Comparison of ENCODE assay signal across 12 cellular contexts in genomic region chr17:74011963-74012362, GRCh38.
DNase-seq lines count a peak whose midpoint lies in the region; ATAC-seq and TF ChIP-seq lines count a peak whose summit lies in the region.
"Had no signal": no experiment of that assay in that cellular context is flagged by ENCODE, and none has a peak within 500 bp of the region (broad histone marks: within the 10 kb centered on the region; RNA-seq: fewer than 3 reads in every experiment).

No MANE protein-coding gene starts in this region.

- H3K9me3 Mint-ChIP-seq in activated CD4-positive, alpha-beta T cell treated with anti-CD3 and anti-CD28 coated beads, Interleukin-2, amount 10 ng/mL, durations not matched to agents 7 days and 5 days, result no peaks in the 10 kb centered on the region
- no peaks in the 10 kb centered on the region for H3K9me3 Mint-ChIP-seq in activated CD4-positive, alpha-beta T cell treated with anti-CD3 and anti-CD28 coated beads for 36 hours (ENCODE audit: low read depth)
- H3K9me3 Mint-ChIP-seq in activated T-helper 1 cell treated with anti-CD3 and anti-CD28 coated beads, Interleukin-12 subunit alpha, Interleukin-12 subunit beta, Interleukin-2, Interleukin-4 antibody, amounts not matched to agents 30 ng/mL and 10 ng/mL and 1 ng/mL, durations not matched to agents 14 hours and 24 hours and 36 hours, result no peaks in the 10 kb centered on the region

- peak overlapping the region; percentile 95 for H3K27ac Mint-ChIP-seq in activated CD4-positive, alpha-beta T cell treated with anti-CD3 and anti-CD28 coated beads, Interleukin-2, amount 10 ng/mL, durations not matched to agents 7 days and 5 days
- H3K27ac Mint-ChIP-seq in activated CD4-positive, alpha-beta T cell treated with anti-CD3 and anti-CD28 coated beads for 36 hours, result no peak overlapping the region
- no peak overlapping the region for H3K27ac Mint-ChIP-seq in activated T-helper 1 cell treated with anti-CD3 and anti-CD28 coated beads, Interleukin-12 subunit alpha, Interleukin-12 subunit beta, Interleukin-2, Interleukin-4 antibody, amounts not matched to agents 30 ng/mL and 10 ng/mL and 1 ng/mL, durations not matched to agents 14 hours and 24 hours and 36 hours

- ATAC-seq in activated CD4-positive, alpha-beta T cell treated with anti-CD3 and anti-CD28 coated beads for 36 hours, result no peak
- ATAC-seq in HG03571 (IDR thresholded peaks at IDR 0.05; ENCODE audit: unreplicated experiment) (no peak), HG02970 (IDR thresholded peaks at IDR 0.05; ENCODE audit: low FRiP score, unreplicated experiment) (no peak)

- peaks cover 47% of the 10 kb centered on the region for H3K4me1 Mint-ChIP-seq in activated CD4-positive, alpha-beta T cell treated with anti-CD3 and anti-CD28 coated beads, Interleukin-2, amount 10 ng/mL, durations not matched to agents 7 days and 5 days
- H3K4me1 Mint-ChIP-seq in activated CD4-positive, alpha-beta T cell treated with anti-CD3 and anti-CD28 coated beads for 36 hours, result peaks cover 24% of the 10 kb centered on the region
- peaks cover 8% of the 10 kb centered on the region for H3K4me1 Mint-ChIP-seq in activated T-helper 1 cell treated with anti-CD3 and anti-CD28 coated beads, Interleukin-12 subunit alpha, Interleukin-12 subunit beta, Interleukin-2, Interleukin-4 antibody, amounts not matched to agents 30 ng/mL and 10 ng/mL and 1 ng/mL, durations not matched to agents 14 hours and 24 hours and 36 hours (ENCODE audit: low read depth)

- H3K27me3 ChIP-seq in SJCRH30 (peaks cover 6% of the 10 kb centered on the region; the same call in 1 of the 2 replicates), spleen (replicated peaks in 1 of 7) (peaks cover 0 to 70% (median 0%) of the 10 kb centered on the region in 7 donors)

- no peak overlapping the region for H3K4me3 Mint-ChIP-seq in activated CD4-positive, alpha-beta T cell treated with anti-CD3 and anti-CD28 coated beads, Interleukin-2, amount 10 ng/mL, durations not matched to agents 7 days and 5 days
- H3K4me3 Mint-ChIP-seq in activated CD4-positive, alpha-beta T cell treated with anti-CD3 and anti-CD28 coated beads for 36 hours, result no peak overlapping the region
- no peak overlapping the region for H3K4me3 Mint-ChIP-seq in activated T-helper 1 cell treated with anti-CD3 and anti-CD28 coated beads, Interleukin-12 subunit alpha, Interleukin-12 subunit beta, Interleukin-2, Interleukin-4 antibody, amounts not matched to agents 30 ng/mL and 10 ng/mL and 1 ng/mL, durations not matched to agents 14 hours and 24 hours and 36 hours

- H3K9me3 ChIP-seq in SJCRH30 (replicated peaks) (no peaks in the 10 kb centered on the region), spleen (peaks cover 0 to 6% (median 0%) of the 10 kb centered on the region in 8 donors)
- H3K9me3 ChIP-seq: transverse colon had no signal

- H3K4me3 ChIP-seq in SJCRH30, result no peak overlapping the region
- peak overlapping the region in 1 of 8 donors; percentile 37 for H3K4me3 ChIP-seq in spleen
- H3K4me3 ChIP-seq: transverse colon had no signal

- POLR2A ChIA-PET in activated CD4-positive, alpha-beta T cell treated with anti-CD3 and anti-CD28 coated beads, Interleukin-2, amount 10 ng/mL, durations not matched to agents 7 days and 5 days (lab: Charles Lee), result no interaction called here
- POLR2A ChIA-PET in activated CD4-positive, alpha-beta T cell treated with anti-CD3 and anti-CD28 coated beads for 36 hours (lab: Charles Lee), result interaction anchor here (0.9 kb wide), 1 partner anchor 192 kb away, joined by 3 read pairs; the partner anchor contains the start of gene RPL38

- TF ChIP-seq CTCF in spleen (IDR thresholded peaks at IDR 0.05 in 8 of 11, conservative IDR thresholded peaks at IDR 0.05 in 3 of 11), result no peak

- H3K27me3 Mint-ChIP-seq in activated CD4-positive, alpha-beta T cell treated with anti-CD3 and anti-CD28 coated beads, Interleukin-2, amount 10 ng/mL, durations not matched to agents 7 days and 5 days, result peaks cover 3% of the 10 kb centered on the region
- peaks cover 2% of the 10 kb centered on the region for H3K27me3 Mint-ChIP-seq in activated CD4-positive, alpha-beta T cell treated with anti-CD3 and anti-CD28 coated beads for 36 hours
- H3K27me3 Mint-ChIP-seq in activated T-helper 1 cell treated with anti-CD3 and anti-CD28 coated beads, Interleukin-12 subunit alpha, Interleukin-12 subunit beta, Interleukin-2, Interleukin-4 antibody, amounts not matched to agents 30 ng/mL and 10 ng/mL and 1 ng/mL, durations not matched to agents 14 hours and 24 hours and 36 hours (ENCODE audit: insufficient read depth), result peaks cover 11% of the 10 kb centered on the region

- no peak for DNase-seq in activated CD4-positive, alpha-beta T cell treated with anti-CD3 and anti-CD28 coated beads, Interleukin-2, amount 10 ng/mL, durations not matched to agents 7 days and 5 days
- no peak for DNase-seq in activated CD4-positive, alpha-beta T cell treated with anti-CD3 and anti-CD28 coated beads for 36 hours
- DNase-seq in NCI-H2107 treated with DMSO at 0.1 percent for 48 hours (lab: John Stamatoyannopoulos, UW; ENCODE audit: unreplicated experiment), result peak; percentile 88
- peak; percentile 35 to 66 for DNase-seq in SJCRH30
- no peak for DNase-seq in spleen
- DNase-seq in activated T-helper 1 cell treated with anti-CD3 and anti-CD28 coated beads, Interleukin-12 subunit alpha, Interleukin-12 subunit beta, Interleukin-2, Interleukin-4 antibody, amounts not matched to agents 30 ng/mL and 10 ng/mL and 1 ng/mL, durations not matched to agents 14 hours and 24 hours and 36 hours (ENCODE audit: low spot score), result no peak
- DNase-seq: activated gamma-delta T cell, IMR-90, occipital lobe, transverse colon had no signal

- no peak for TF ChIP-seq POLR2A in spleen (IDR thresholded peaks at IDR 0.05)

- WGBS in spleen, 5 donors, result 24 to 40% (median 30%) methylated on average over 7 of the region's 7 CpGs

- H3K27ac ChIP-seq in SJCRH30 (no peak overlapping the region), spleen (peak overlapping the region in 6 of 8 donors; percentile 36 to 80 (median 62))
- H3K27ac ChIP-seq: transverse colon had no signal

- H3K4me1 ChIP-seq in SJCRH30 (peaks cover 9% of the 10 kb centered on the region), spleen (peaks cover 0 to 27% (median 4%) of the 10 kb centered on the region in 6 donors)
- H3K4me1 ChIP-seq: transverse colon had no signal

- intact Hi-C loops in activated CD4-positive, alpha-beta T cell treated with anti-CD3 and anti-CD28 coated beads for 36 hours (cut with DNase I, micrococcal nuclease), result no loop called here
- intact Hi-C loops in spleen (cut with DNase I; ENCODE audit: low total_unique reads), result no loop called here
- intact Hi-C loops in activated T-helper 1 cell treated with anti-CD3 and anti-CD28 coated beads, Interleukin-12 subunit alpha, Interleukin-12 subunit beta, Interleukin-2, Interleukin-4 antibody, amounts not matched to agents 30 ng/mL and 10 ng/mL and 1 ng/mL, durations not matched to agents 14 hours and 24 hours and 36 hours (cut with micrococcal nuclease), result no loop called here

- H3K36me3 ChIP-seq in SJCRH30 (no peaks in the 10 kb centered on the region), spleen (no peaks in the 10 kb centered on the region)
- H3K36me3 ChIP-seq: transverse colon had no signal

- CTCF ChIA-PET in activated CD4-positive, alpha-beta T cell treated with anti-CD3 and anti-CD28 coated beads, Interleukin-2, amount 10 ng/mL, durations not matched to agents 7 days and 5 days (lab: Charles Lee), result no interaction called here
- CTCF ChIA-PET in activated CD4-positive, alpha-beta T cell treated with anti-CD3 and anti-CD28 coated beads for 36 hours (lab: Charles Lee), result interaction anchor here (0.6 to 1.6 kb wide), 5 partner anchors 13 to 1332 kb away, joined by 3 read pairs; no protein-coding TSS in a partner anchor

- no peaks in the 10 kb centered on the region for H3K36me3 Mint-ChIP-seq in activated CD4-positive, alpha-beta T cell treated with anti-CD3 and anti-CD28 coated beads, Interleukin-2, amount 10 ng/mL, durations not matched to agents 7 days and 5 days (ENCODE audit: low read depth)
- no peaks in the 10 kb centered on the region for H3K36me3 Mint-ChIP-seq in activated CD4-positive, alpha-beta T cell treated with anti-CD3 and anti-CD28 coated beads for 36 hours (ENCODE audit: low read depth)
- no peaks in the 10 kb centered on the region for H3K36me3 Mint-ChIP-seq in activated T-helper 1 cell treated with anti-CD3 and anti-CD28 coated beads, Interleukin-12 subunit alpha, Interleukin-12 subunit beta, Interleukin-2, Interleukin-4 antibody, amounts not matched to agents 30 ng/mL and 10 ng/mL and 1 ng/mL, durations not matched to agents 14 hours and 24 hours and 36 hours (ENCODE audit: low read depth)

Comparison
In these comparisons a context has a peak if more than half of its experiments do, and no peak if none do; other contexts are left out.
1. DNase-seq: peak in NCI-H2107 treated with DMSO at 0.1 percent for 48 hours (single experiment) and SJCRH30 (2 of 2); none in activated CD4-positive, alpha-beta T cell treated with anti-CD3 and anti-CD28 coated beads, Interleukin-2, amount 10 ng/mL, durations not matched to agents 7 days and 5 days (single experiment), activated CD4-positive, alpha-beta T cell treated with anti-CD3 and anti-CD28 coated beads for 36 hours (single experiment), spleen (single experiment) and activated T-helper 1 cell treated with anti-CD3 and anti-CD28 coated beads, Interleukin-12 subunit alpha, Interleukin-12 subunit beta, Interleukin-2, Interleukin-4 antibody, amounts not matched to agents 30 ng/mL and 10 ng/mL and 1 ng/mL, durations not matched to agents 14 hours and 24 hours and 36 hours (single experiment).